ENCODE assay signal across 8 cellular contexts in genomic region chr19:52962394-52963228, GRCh38. TPM values are rescaled to one million over a fixed set of nuclear protein-coding genes. Genes with fewer than 3 reads are reported as not detected.
DNase-seq lines count a peak whose midpoint lies in the region; TF ChIP-seq lines count a peak whose summit lies in the region.

Gene ZNF816 (minus strand): TSS chr19:52962881. CDS start chr19:52956089, 6,792 bp downstream.

- H4K5ac ChIP-seq in H9 (ENCODE audit: insufficient read length, low read depth, low read length), result no peak within 1 kb of the TSS

- no peak within 1 kb of the TSS for H4K8ac ChIP-seq in H9 (replicated peaks; ENCODE audit: insufficient read length, low read depth, low read length)

- peak within 1 kb of the TSS; percentile 43; the same call in 1 of the 2 replicates for H3K4me3 ChIP-seq in MM.1S (ENCODE audit: low read length)

- peaks cover 4% of the 10 kb centered on the region; the same call in 1 of the 2 replicates for H3K27me3 Mint-ChIP-seq in H9 (ENCODE audit: low read depth)
- H3K27me3 Mint-ChIP-seq in activated naive CD4-positive, alpha-beta T cell treated with anti-CD3 and anti-CD28 coated beads, Interleukin-2, amount 10 ng/mL, durations not matched to agents 7 days and 5 days, result no peaks in the 10 kb centered on the region

- H2BK120ac ChIP-seq in H9 (ENCODE audit: low read depth, low read length, poor library complexity, severe bottlenecking), result no peak within 1 kb of the TSS

- peaks cover 9% of the 10 kb centered on the region for H3K23me2 ChIP-seq in H9 (ENCODE audit: insufficient read length, low read depth, low read length, poor library complexity, severe bottlenecking)

- no peak within 1 kb of the TSS for H2BK15ac ChIP-seq in H9 (ENCODE audit: low read depth, low read length)

- DNase-seq in G401 (ENCODE audit: low spot score) (peak; percentile 94), H9 (peak; percentile 99), MM.1S (peak; percentile 60), SK-MEL-5 (ENCODE audit: low read depth, low spot score) (peak; percentile 89), globus pallidus (ENCODE audit: low spot score) (peak; percentile 85), nucleus accumbens (lab: John Stamatoyannopoulos, UW) (peak in 55 of 56 donors; percentile 23 to 94 (median 80)), superior temporal gyrus (ENCODE audit: extremely low spot score) (peak; percentile 76)
- peak; percentile 100 for DNase-seq in activated naive CD4-positive, alpha-beta T cell treated with anti-CD3 and anti-CD28 coated beads, Interleukin-2, amount 10 ng/mL, durations not matched to agents 7 days and 5 days

- TF ChIP-seq CTCF in H9 (conservative IDR thresholded peaks at IDR 0.05) (no peak), MM.1S (IDR thresholded peaks at IDR 0.05; ENCODE audit: low read length) (no peak)

- H3K56ac ChIP-seq in H9 (ENCODE audit: insufficient read length, low read depth, low read length), result no peak within 1 kb of the TSS

- peak within 1 kb of the TSS; percentile 90 to 99 for H3K4me3 Mint-ChIP-seq in H9
- H3K4me3 Mint-ChIP-seq in activated naive CD4-positive, alpha-beta T cell treated with anti-CD3 and anti-CD28 coated beads, Interleukin-2, amount 10 ng/mL, durations not matched to agents 7 days and 5 days, result peak within 1 kb of the TSS; percentile 95

- no peaks in the 10 kb centered on the region for H3K9me3 ChIP-seq in H9 (ENCODE audit: control insufficient read depth, low read depth, low read length)
- H3K9me3 ChIP-seq in MM.1S (replicated peaks; ENCODE audit: insufficient read depth, low read length), result no peaks in the 10 kb centered on the region

- H3K36me3 ChIP-seq in MM.1S (replicated peaks; ENCODE audit: insufficient read depth, low read length), result no peaks in the 10 kb centered on the region

- H3K36me3 Mint-ChIP-seq in H9 (ENCODE audit: insufficient read depth in 1 of 3, low read depth in 3 of 3), result peaks cover 14 to 27% (median 18%) of the 10 kb centered on the region in 3 experiments
- H3K36me3 Mint-ChIP-seq in activated naive CD4-positive, alpha-beta T cell treated with anti-CD3 and anti-CD28 coated beads, Interleukin-2, amount 10 ng/mL, durations not matched to agents 7 days and 5 days, result peaks cover 48% of the 10 kb centered on the region

- H3K14ac ChIP-seq in H9 (ENCODE audit: insufficient read depth, low read length), result peak within 1 kb of the TSS; percentile 44; the same call in 1 of the 2 replicates

- peak within 1 kb of the TSS; percentile 95 for H3K4me2 ChIP-seq in H9 (ENCODE audit: insufficient read depth, insufficient read length, low read length)
- H3K4me2 ChIP-seq in MM.1S (ENCODE audit: low read depth, low read length), result peak within 1 kb of the TSS; percentile 25; the same call in 1 of the 2 replicates

- peak within 1 kb of the TSS; percentile 39 for H3K18ac ChIP-seq in H9 (ENCODE audit: insufficient read length, low read depth, low read length)

- no peak within 1 kb of the TSS for H3T11ph ChIP-seq in H9 (ENCODE audit: low read length)

- H3K4ac ChIP-seq in H9 (ENCODE audit: low read depth, low read length), result no peak within 1 kb of the TSS

- H3K9me2 ChIP-seq in MM.1S (replicated peaks; ENCODE audit: insufficient read depth, low read length), result no peaks in the 10 kb centered on the region

- H4K20me1 ChIP-seq in H9 (ENCODE audit: control insufficient read depth, insufficient read depth, insufficient read length) (no peaks in the 10 kb centered on the region), MM.1S (ENCODE audit: insufficient read depth, low read length) (no peaks in the 10 kb centered on the region)

- H3K9ac ChIP-seq in H9 (ENCODE audit: extremely low read depth, insufficient read length, low read length), result peak within 1 kb of the TSS; percentile 68
- H3K9ac ChIP-seq in MM.1S (ENCODE audit: low read length), result no peak within 1 kb of the TSS

- H3K9me3 Mint-ChIP-seq in H9, result peaks cover 4 to 9% of the 10 kb centered on the region in 2 experiments; a peak in 4 of 5 replicates
- H3K9me3 Mint-ChIP-seq in activated naive CD4-positive, alpha-beta T cell treated with anti-CD3 and anti-CD28 coated beads, Interleukin-2, amount 10 ng/mL, durations not matched to agents 7 days and 5 days, result peaks cover 44% of the 10 kb centered on the region

- CTCF ChIA-PET in activated naive CD4-positive, alpha-beta T cell treated with anti-CD3 and anti-CD28 coated beads, Interleukin-2, amount 10 ng/mL, durations not matched to agents 7 days and 5 days (lab: Charles Lee), result no interaction called here

- H2AK5ac ChIP-seq in H9 (ENCODE audit: insufficient read length, low read length), result no peak within 1 kb of the TSS

- H3K27me3 ChIP-seq in H9 (ENCODE audit: insufficient read depth, low read length), result no peaks in the 10 kb centered on the region
- no peaks in the 10 kb centered on the region for H3K27me3 ChIP-seq in MM.1S (replicated peaks; ENCODE audit: insufficient read depth, low read length)

- H3K4me1 ChIP-seq in H9 (ENCODE audit: insufficient read depth, low read length), result no peaks in the 10 kb centered on the region
- no peaks in the 10 kb centered on the region for H3K4me1 ChIP-seq in MM.1S (ENCODE audit: low read length)

- no peak within 1 kb of the TSS for H2BK12ac ChIP-seq in H9 (ENCODE audit: insufficient read length, low read depth, low read length)

- no peak within 1 kb of the TSS for H4K91ac ChIP-seq in H9 (ENCODE audit: insufficient read length, low read depth, low read length)

- no peak within 1 kb of the TSS for H3K23ac ChIP-seq in H9 (ENCODE audit: insufficient read length, low read depth, low read length)

- H3K27ac Mint-ChIP-seq in H9, result peak within 1 kb of the TSS; percentile 91 to 94 (median 93); a peak in 5 of 7 replicates
- H3K27ac Mint-ChIP-seq in activated naive CD4-positive, alpha-beta T cell treated with anti-CD3 and anti-CD28 coated beads, Interleukin-2, amount 10 ng/mL, durations not matched to agents 7 days and 5 days, result peak within 1 kb of the TSS; percentile 91

- no peaks in the 10 kb centered on the region for H3K79me1 ChIP-seq in H9 (ENCODE audit: insufficient read depth, low read depth, low read length, poor library complexity, severe bottlenecking)

- H3K27ac ChIP-seq in H9 (ENCODE audit: insufficient read length, low read depth, low read length) (peak within 1 kb of the TSS; percentile 35), MM.1S (ENCODE audit: low read length) (no peak within 1 kb of the TSS)

- no peaks in the 10 kb centered on the region for H3F3A ChIP-seq in MM.1S (ENCODE audit: insufficient read depth, low read length)

- in situ Hi-C loops in G401 (cut with HindIII; ENCODE audit: low sequenced_read_pairs), result no loop called here
- in situ Hi-C loops in SK-MEL-5 (cut with HindIII; ENCODE audit: low pct_unique_long_range_greater_than_20kb, low sequenced_read_pairs), result no loop called here

- no peak within 1 kb of the TSS for H2BK5ac ChIP-seq in H9 (ENCODE audit: insufficient read length, low read length)

- peaks cover 21 to 22% of the 10 kb centered on the region in 2 experiments for H3K4me1 Mint-ChIP-seq in H9
- peaks cover 26% of the 10 kb centered on the region for H3K4me1 Mint-ChIP-seq in activated naive CD4-positive, alpha-beta T cell treated with anti-CD3 and anti-CD28 coated beads, Interleukin-2, amount 10 ng/mL, durations not matched to agents 7 days and 5 days

- H3K79me2 ChIP-seq in H9 (ENCODE audit: insufficient read depth, low read length) (no peaks in the 10 kb centered on the region; the same call in 1 of the 2 replicates), MM.1S (ENCODE audit: low read length) (no peaks in the 10 kb centered on the region)

- WGBS in H9 (ENCODE audit: extremely low coverage, insufficient read length, low lambda C conversion rate), result no CpG with 5 or more reads among the region's 55 CpGs

- H2AFZ ChIP-seq in H9 (ENCODE audit: low read length) (peak within 1 kb of the TSS; percentile 91), MM.1S (ENCODE audit: low read length) (no peak within 1 kb of the TSS)

- no peak within 1 kb of the TSS for H2BK20ac ChIP-seq in H9 (ENCODE audit: low read depth, low read length, poor library complexity, severe bottlenecking)

RNA-seq across cellular contexts. Expression of gene ZNF816, which starts in this region (rescaled TPM):
- 6.3 and 11.6 TPM in 2 replicates for total RNA-seq in G401 (2014; rRNA removed; shearing (Covaris generic))
- 14.0 and 15.1 TPM in 2 replicates for total RNA-seq in H9 (2021)
- 9.0 and 9.1 TPM in 2 replicates for total RNA-seq in SK-MEL-5 (2014; rRNA removed; shearing (Covaris generic))
- 3.0 and 3.4 TPM in 2 replicates for polyA plus RNA-seq in SK-MEL-5 (2015; cell fraction: cytosol; rRNA removed)
- 2.8 and 4.8 TPM in 2 replicates for polyA plus RNA-seq in SK-MEL-5 (2015; cell fraction: nucleus; rRNA removed)
